Comparison of ENCODE assay signal across 17 cellular contexts in the genomic region with DNA sequence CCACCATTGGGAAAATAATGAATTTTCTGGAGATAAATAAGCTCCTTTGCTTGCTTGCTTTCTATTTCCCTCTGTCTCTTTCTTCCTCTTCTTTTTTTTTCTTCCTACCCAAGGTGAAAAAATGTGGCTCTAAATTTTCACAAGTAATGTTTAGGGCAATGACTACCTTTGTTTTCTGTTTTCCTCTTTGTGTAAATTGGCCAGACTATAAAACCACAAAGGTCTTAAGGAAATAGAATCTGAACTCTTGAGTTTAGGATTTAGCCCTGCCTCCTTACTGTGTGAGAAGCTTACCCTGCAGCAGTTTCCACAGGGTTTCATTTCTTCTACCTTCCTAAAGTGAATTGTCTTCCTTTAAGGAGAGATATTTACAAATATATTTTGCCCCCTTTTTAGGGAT.
DNase-seq lines count a peak whose midpoint lies in the region; ATAC-seq, FAIRE-seq and TF ChIP-seq lines count a peak whose summit lies in the region.
"Had no signal": no experiment of that assay in that cellular context is flagged by ENCODE, and none has a peak within 500 bp of the region (broad histone marks: within the 10 kb centered on the region; RNA-seq: fewer than 3 reads in every experiment).

No MANE protein-coding gene starts in this region.

- H3K4me1 ChIP-seq in H1 (replicated peaks in 1 of 4; ENCODE audit: control insufficient read depth in 3 of 4, insufficient read depth in 4 of 4, low read length in 3 of 4), result peaks cover 0 to 15% (median 11%) of the 10 kb centered on the region in 4 experiments; a peak in 4 of 7 replicates
- H3K4me1 ChIP-seq: gastroesophageal sphincter, left lung had no signal

- FAIRE-seq in H1 (lab: Jason Lieb, UNC), result no peak
- FAIRE-seq: GM12891, urothelium cell line had no signal

- TF ChIP-seq RAD21 in H1 (IDR thresholded peaks at IDR 0.05 in 1 of 2, conservative IDR thresholded peaks at IDR 0.05 in 1 of 2; ENCODE audit: low read depth in 2 of 2, low read length in 2 of 2), result no peak

- H3K4me1 Mint-ChIP-seq in nephron progenitor cell, result peaks cover 36% of the 10 kb centered on the region
- no peaks in the 10 kb centered on the region for H3K4me1 Mint-ChIP-seq in T-helper 17 cell
- no peaks in the 10 kb centered on the region for H3K4me1 Mint-ChIP-seq in natural killer cell treated with Interleukin-12 subunit alpha and Interleukin-12 subunit beta and Interleukin-15 and Interleukin-18, amount 100 ng/mL, for 72 hours (ENCODE audit: low read depth in 2 of 2)

- H2AFZ ChIP-seq in H1 (ENCODE audit: low read length), result no peak overlapping the region

- no peak overlapping the region for H3K23ac ChIP-seq in H1 (ENCODE audit: insufficient read length)

- no peaks in the 10 kb centered on the region for H4K20me1 ChIP-seq in H1 (replicated peaks in 1 of 2; ENCODE audit: control insufficient read depth in 1 of 2, insufficient read depth in 2 of 2, low read length in 2 of 2)

- H3K23me2 ChIP-seq in H1 (ENCODE audit: low read depth, low read length), result no peaks in the 10 kb centered on the region

- no peaks in the 10 kb centered on the region for H3K27me3 ChIP-seq in AG04450 (ENCODE audit: control insufficient read depth, insufficient read depth, low read length)
- no peaks in the 10 kb centered on the region for H3K27me3 ChIP-seq in MG63
- no peaks in the 10 kb centered on the region for H3K27me3 ChIP-seq in H1 (replicated peaks in 1 of 4; ENCODE audit: control insufficient read depth in 3 of 4, extremely low read depth in 1 of 4, insufficient read depth in 3 of 4, low read length in 3 of 4)
- H3K27me3 ChIP-seq: gastroesophageal sphincter, left lung had no signal

- H3K36me3 ChIP-seq in MG63 (no peaks in the 10 kb centered on the region), H1 (ENCODE audit: control insufficient read depth in 2 of 4, insufficient read depth in 4 of 4, low read length in 3 of 4) (no peaks in the 10 kb centered on the region)
- H3K36me3 ChIP-seq: gastroesophageal sphincter, left lung had no signal

- no peak overlapping the region for H2AK5ac ChIP-seq in H1 (ENCODE audit: low read depth, low read length)

- no peak overlapping the region for H3K18ac ChIP-seq in H1 (ENCODE audit: extremely low read depth, low read length)

- H3K27me3 Mint-ChIP-seq in nephron progenitor cell (ENCODE audit: low read depth, poor library complexity) (peaks cover 3% of the 10 kb centered on the region), T-helper 17 cell (peaks cover 7% of the 10 kb centered on the region)
- no peaks in the 10 kb centered on the region for H3K27me3 Mint-ChIP-seq in natural killer cell treated with Interleukin-12 subunit alpha and Interleukin-12 subunit beta and Interleukin-15 and Interleukin-18, amount 100 ng/mL, for 72 hours

- TF ChIP-seq CTCF in AG04450 (IDR thresholded peaks at IDR 0.05; ENCODE audit: low read depth, low read length) (no peak), H1 (IDR thresholded peaks at IDR 0.05; ENCODE audit: control extremely low read depth in 1 of 3, insufficient read depth in 1 of 3, low read depth in 1 of 3, low read length in 3 of 3) (no peak), nephron progenitor cell (IDR thresholded peaks at IDR 0.05) (no peak)

- H2BK5ac ChIP-seq in H1 (ENCODE audit: low read depth, low read length), result no peak overlapping the region

- H3K36me3 Mint-ChIP-seq in nephron progenitor cell (ENCODE audit: low read depth) (no peaks in the 10 kb centered on the region), T-helper 17 cell (ENCODE audit: low read depth) (no peaks in the 10 kb centered on the region)
- H3K36me3 Mint-ChIP-seq in natural killer cell treated with Interleukin-12 subunit alpha and Interleukin-12 subunit beta and Interleukin-15 and Interleukin-18, amount 100 ng/mL, for 72 hours, result no peaks in the 10 kb centered on the region

- H3K14ac ChIP-seq in H1 (ENCODE audit: insufficient read length), result no peak overlapping the region

- H3K4me3 ChIP-seq in AG04450 (ENCODE audit: low read depth, low read length) (peak overlapping the region; percentile 36; the same call in 1 of the 2 replicates), MG63 (0 out of 2 replicates have a peak overlapping the region, but pooled peaks have one; percentile 1), H1 (ENCODE audit: extremely low read depth in 1 of 4, insufficient read depth in 2 of 4, low read depth in 3 of 4, low read length in 4 of 4) (no peak overlapping the region)
- H3K4me3 ChIP-seq: coronary artery, gastroesophageal sphincter, left lung had no signal

- no peaks in the 10 kb centered on the region for H3K79me1 ChIP-seq in H1 (ENCODE audit: low read depth, low read length)

- H4K8ac ChIP-seq in H1 (ENCODE audit: extremely low read depth, insufficient read depth, low read length), result no peak overlapping the region

- no peak overlapping the region; the same call in 1 of the 2 replicates for H2BK12ac ChIP-seq in H1 (ENCODE audit: low read depth, low read length)

- H3K9me3 ChIP-seq in AG04450 (ENCODE audit: control insufficient read depth, insufficient read depth, low read length) (no peaks in the 10 kb centered on the region), MG63 (no peaks in the 10 kb centered on the region), H1 (ENCODE audit: insufficient read depth in 2 of 2, low read depth in 1 of 2, low read length in 1 of 2) (no peaks in the 10 kb centered on the region), T-helper 17 cell (ENCODE audit: control insufficient read depth, low read length, poor library complexity, severe bottlenecking) (no peaks in the 10 kb centered on the region)
- H3K9me3 ChIP-seq: gastroesophageal sphincter, left lung had no signal

- no peak overlapping the region for H2BK20ac ChIP-seq in H1 (ENCODE audit: low read length)

- no peaks in the 10 kb centered on the region for H3K79me2 ChIP-seq in H1 (ENCODE audit: control insufficient read depth in 1 of 2, insufficient read depth in 2 of 2, low read length in 2 of 2)

- H4K91ac ChIP-seq in H1 (replicated peaks; ENCODE audit: insufficient read length, low read length), result no peak overlapping the region

- no peak overlapping the region for H3K56ac ChIP-seq in H1 (replicated peaks; ENCODE audit: insufficient read length, low read depth, low read length)

- no peak for TF ChIP-seq EP300 in H1 (IDR thresholded peaks at IDR 0.05; ENCODE audit: borderline replicate concordance in 1 of 2, low read depth in 2 of 2, low read length in 2 of 2)

- no peak overlapping the region for H4K5ac ChIP-seq in H1 (ENCODE audit: insufficient read length, low read depth, low read length)

- H3K27ac Mint-ChIP-seq in nephron progenitor cell, result peak overlapping the region; percentile 99
- no peak overlapping the region for H3K27ac Mint-ChIP-seq in T-helper 17 cell
- no peak overlapping the region for H3K27ac Mint-ChIP-seq in natural killer cell treated with Interleukin-12 subunit alpha and Interleukin-12 subunit beta and Interleukin-15 and Interleukin-18, amount 100 ng/mL, for 72 hours

- CTCF ChIA-PET in AG04450 (lab: Charles Lee), result interaction anchor here (1.1 to 3.2 kb wide), 3 partner anchors 100 to 334 kb away, joined by 4 to 14 read pairs (median 4); partner anchors contain the start of gene ARL4A
- CTCF ChIA-PET in H1 (lab: Charles Lee; ENCODE audit: partially characterized antibody), result interaction anchor here (0.7 to 1.7 kb wide), 4 partner anchors 162 to 499 kb away, joined by 3 to 4 read pairs (median 3); no protein-coding TSS in a partner anchor

- H3K4me3 Mint-ChIP-seq in nephron progenitor cell, result peak overlapping the region; percentile 73
- no peak overlapping the region for H3K4me3 Mint-ChIP-seq in T-helper 17 cell
- H3K4me3 Mint-ChIP-seq in natural killer cell treated with Interleukin-12 subunit alpha and Interleukin-12 subunit beta and Interleukin-15 and Interleukin-18, amount 100 ng/mL, for 72 hours, result no peak overlapping the region

- peak overlapping the region; percentile 53 for H3K27ac ChIP-seq in AG04450 (ENCODE audit: low read depth, low read length)
- no peak overlapping the region for H3K27ac ChIP-seq in H1 (ENCODE audit: low read depth, low read length)
- H3K27ac ChIP-seq: coronary artery, gastroesophageal sphincter, left lung had no signal

- H3K9me3 Mint-ChIP-seq in nephron progenitor cell, result no peaks in the 10 kb centered on the region
- peaks cover 4% of the 10 kb centered on the region for H3K9me3 Mint-ChIP-seq in natural killer cell treated with Interleukin-12 subunit alpha and Interleukin-12 subunit beta and Interleukin-15 and Interleukin-18, amount 100 ng/mL, for 72 hours

- H2BK15ac ChIP-seq in H1 (ENCODE audit: low read length), result no peak overlapping the region

- DNase-seq in AG04450 (ENCODE audit: low read depth, low spot score) (no peak), MG63 (no peak), H1 (ENCODE audit: low read depth in 1 of 2, low spot score in 2 of 2) (no peak), nephron progenitor cell (no peak), T-helper 17 cell (no peak), amygdala (lab: John Stamatoyannopoulos, UW) (no peak)
- DNase-seq in natural killer cell treated with Interleukin-12 subunit alpha and Interleukin-12 subunit beta and Interleukin-15 and Interleukin-18, amount 100 ng/mL, for 72 hours (ENCODE audit: low spot score), result no peak
- DNase-seq in activated CD4-positive, alpha-beta T cell treated with anti-CD3 and anti-CD28 coated beads for 4 hours, result no peak
- DNase-seq: activated naive CD4-positive, alpha-beta T cell treated with anti-CD3 and anti-CD28 coated beads, Interleukin-2, amount 50 U/mL, for 16 hours; DMS79 treated with DMSO at 0.1 percent for 48 hours; left lung; NCI-H2029 treated with DMSO at 0.1 percent for 48 hours; NK-92 treated with Interleukin-12 subunit alpha and Interleukin-12 subunit beta, amount 100 ng/mL, for 24 hours had no signal

- no peak for ATAC-seq in T-helper 17 cell
- no peak for ATAC-seq in natural killer cell treated with Interleukin-12 subunit alpha and Interleukin-12 subunit beta and Interleukin-15 and Interleukin-18, amount 100 ng/mL, for 72 hours
- ATAC-seq: gastroesophageal sphincter, left lung had no signal

- no peak overlapping the region for H3K4ac ChIP-seq in H1 (replicated peaks; ENCODE audit: insufficient read length, low read depth, low read length)

- H3K4me2 ChIP-seq in H1 (ENCODE audit: insufficient read depth in 1 of 2, low read depth in 2 of 2, low read length in 2 of 2), result peak overlapping the region; percentile 15 to 46; a peak in 2 of 4 replicates

- POLR2A ChIA-PET in AG04450 (lab: Yijun Ruan, JAX), result interaction anchor here (1.0 kb wide), 1 partner anchor 98 kb away, joined by 3 read pairs; no protein-coding TSS in a partner anchor
- POLR2A ChIA-PET in H1 (lab: Charles Lee; ENCODE audit: partially characterized antibody), result no interaction called here

- H3K9ac ChIP-seq in H1 (replicated peaks in 1 of 4; ENCODE audit: extremely low read depth in 1 of 4, low read depth in 3 of 4, low read length in 3 of 4), result no peak overlapping the region

- no peak overlapping the region for H2BK120ac ChIP-seq in H1 (replicated peaks; ENCODE audit: low read depth, low read length)

- no peak for TF ChIP-seq POLR2A in H1 (IDR thresholded peaks at IDR 0.05; ENCODE audit: control extremely low read depth in 1 of 2, low read depth in 2 of 2, low read length in 2 of 2)

TF ChIP-seq in H1, 55 proteins besides CTCF, POLR2A, EP300 and RAD21 (continues in another document):
- no peak for TF ChIP-seq GTF2F1 (IDR thresholded peaks at IDR 0.05; ENCODE audit: borderline replicate concordance, low read depth, low read length)

Comparison
In these comparisons a context has a peak if more than half of its experiments do, and no peak if none do; other contexts are left out.
1. H3K4me3 ChIP-seq: peak in AG04450 (single experiment) and MG63 (single experiment); none in H1 (0 of 4).